1 cellular context compared by ENCODE assay signal in the genomic region with DNA sequence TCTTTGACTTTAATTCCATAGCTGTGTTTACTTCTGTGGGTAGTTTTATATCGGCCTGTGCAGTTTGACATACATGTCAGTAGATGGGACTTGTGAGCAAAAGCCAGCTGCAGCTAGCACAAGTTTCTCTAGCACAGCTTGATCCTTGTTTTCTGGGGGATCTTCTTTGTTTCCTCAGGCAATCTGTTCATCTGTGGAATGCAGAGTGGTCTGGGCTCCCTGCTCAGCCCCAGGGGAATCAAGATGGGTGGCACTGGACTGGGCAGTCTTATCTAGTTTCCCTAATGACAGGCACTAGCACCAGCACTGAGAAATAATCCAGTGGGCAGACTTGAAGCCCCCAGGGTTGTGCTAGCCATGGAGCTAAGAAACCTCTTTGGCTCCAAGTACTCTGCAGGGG.
A peak's percentile ranks its signal among the peaks of the same experiment; 100 is the strongest.
TF ChIP-seq lines count a peak whose summit lies in the region.

No MANE protein-coding gene starts in this region.

TF ChIP-seq in H1, 55 proteins besides CTCF, POLR2A, EP300 and RAD21:
- TF ChIP-seq GTF2F1 (IDR thresholded peaks at IDR 0.05; ENCODE audit: borderline replicate concordance, low read depth, low read length): no peak
- peak; percentile 19; the same call in 1 of the 2 replicates for TF ChIP-seq TEAD4 (IDR thresholded peaks at IDR 0.05; ENCODE audit: low read depth, low read length)
- 0 out of 2 replicates have a peak, but pooled peaks have one; percentile 38 for TF ChIP-seq TCF12 (IDR thresholded peaks at IDR 0.05; ENCODE audit: low read depth, low read length)
TF ChIP-seq in H1: peak in this region for 2.
